ENCODE assay signal across 2 cellular contexts in genomic region chr13:111093634-111094033, GRCh38.
TF ChIP-seq lines count a peak whose summit lies in the region.

No MANE protein-coding gene starts in this region.

TF ChIP-seq in H1, 55 proteins besides CTCF, POLR2A, EP300 and RAD21:
- TF ChIP-seq RFX5 (IDR thresholded peaks at IDR 0.05; ENCODE audit: borderline replicate concordance, low read depth, low read length) (no peak), MAX (IDR thresholded peaks at IDR 0.05) (0 out of 2 replicates have a peak, but pooled peaks have one; percentile 9)

TF ChIP-seq in HepG2, 621 proteins besides CTCF, POLR2A, EP300 and RAD21:
- TF ChIP-seq SKI (IDR thresholded peaks at IDR 0.05; ENCODE audit: partially characterized antibody) = no peak
